24 cellular contexts compared by ENCODE assay signal in genomic region chr5:6623228-6623627, GRCh38.
"Had no signal": no experiment of that assay in that cellular context is flagged by ENCODE, and none has a peak within 500 bp of the region (broad histone marks: within the 10 kb centered on the region; RNA-seq: fewer than 3 reads in every experiment).

No MANE protein-coding gene starts in this region.

- ATAC-seq: naive thymus-derived CD4-positive, alpha-beta T cell; natural killer cell; psoas muscle; right cardiac atrium; right lobe of liver; stimulated activated effector memory CD8-positive, alpha-beta T cell treated with anti-CD3 and anti-CD28 coated beads, Interleukin-12 subunit alpha, Interleukin-12 subunit beta, amount 100 ng/mL, for 72 hours; stimulated activated naive B cell treated with anti-CD40 and anti-IgM and Interleukin-4, amounts not matched to agents 10 μg/mL and 1 μg/mL and 100 μg/mL, for 72 hours had no signal

- H3K27ac Mint-ChIP-seq: nephron; neural progenitor cell; progenitor cell of endocrine pancreas; stimulated activated effector memory CD8-positive, alpha-beta T cell treated with anti-CD3 and anti-CD28 coated beads, Interleukin-12 subunit alpha, Interleukin-12 subunit beta, amount 100 ng/mL, for 72 hours; stimulated activated naive B cell treated with anti-CD40 and anti-IgM and Interleukin-4, amounts not matched to agents 10 μg/mL and 1 μg/mL and 100 μg/mL, for 72 hours had no signal

- H3K4me3 Mint-ChIP-seq: natural killer cell; nephron; neural progenitor cell; stimulated activated effector memory CD8-positive, alpha-beta T cell treated with anti-CD3 and anti-CD28 coated beads, Interleukin-12 subunit alpha, Interleukin-12 subunit beta, amount 100 ng/mL, for 72 hours; stimulated activated naive B cell treated with anti-CD40 and anti-IgM and Interleukin-4, amounts not matched to agents 10 μg/mL and 1 μg/mL and 100 μg/mL, for 72 hours had no signal

- DNase-seq: naive thymus-derived CD4-positive, alpha-beta T cell; natural killer cell; occipital lobe; ovary; posterior cingulate gyrus; psoas muscle; right cardiac atrium; right lobe of liver; sigmoid colon; small intestine; stimulated activated CD4-positive, alpha-beta T cell treated with anti-CD3 and anti-CD28 coated beads, Interleukin-15, amount 100 ng/mL, for 24 hours; stimulated activated CD4-positive, alpha-beta T cell treated with anti-CD3 and anti-CD28 coated beads, Interleukin-2, amount 100 ng/mL, for 24 hours; stimulated activated CD4-positive, alpha-beta T cell treated with anti-CD3 and anti-CD28 coated beads, Interleukin-2, amount 100 ng/mL, for 48 hours; stimulated activated CD4-positive, alpha-beta T cell treated with anti-CD3 and anti-CD28 coated beads, Interleukin-4, amount 100 ng/mL, for 24 hours; stimulated activated naive B cell treated with anti-CD40 and anti-IgM and Interleukin-4, amounts not matched to agents 10 μg/mL and 1 μg/mL and 100 μg/mL, for 72 hours; stimulated activated naive CD4-positive, alpha-beta T cell treated with Interleukin-2 at 50 U/mL for 16 hours; stomach; thyroid gland; trophoblast cell; upper lobe of left lung had no signal

- H3K27me3 Mint-ChIP-seq: naive thymus-derived CD4-positive, alpha-beta T cell; progenitor cell of endocrine pancreas; stimulated activated naive B cell treated with anti-CD40 and anti-IgM and Interleukin-4, amounts not matched to agents 10 μg/mL and 1 μg/mL and 100 μg/mL, for 72 hours had no signal

- H3K4me1 Mint-ChIP-seq: nephron, neural progenitor cell had no signal

- H3K9me3 Mint-ChIP-seq: nephron had no signal
